In the genomic region with DNA sequence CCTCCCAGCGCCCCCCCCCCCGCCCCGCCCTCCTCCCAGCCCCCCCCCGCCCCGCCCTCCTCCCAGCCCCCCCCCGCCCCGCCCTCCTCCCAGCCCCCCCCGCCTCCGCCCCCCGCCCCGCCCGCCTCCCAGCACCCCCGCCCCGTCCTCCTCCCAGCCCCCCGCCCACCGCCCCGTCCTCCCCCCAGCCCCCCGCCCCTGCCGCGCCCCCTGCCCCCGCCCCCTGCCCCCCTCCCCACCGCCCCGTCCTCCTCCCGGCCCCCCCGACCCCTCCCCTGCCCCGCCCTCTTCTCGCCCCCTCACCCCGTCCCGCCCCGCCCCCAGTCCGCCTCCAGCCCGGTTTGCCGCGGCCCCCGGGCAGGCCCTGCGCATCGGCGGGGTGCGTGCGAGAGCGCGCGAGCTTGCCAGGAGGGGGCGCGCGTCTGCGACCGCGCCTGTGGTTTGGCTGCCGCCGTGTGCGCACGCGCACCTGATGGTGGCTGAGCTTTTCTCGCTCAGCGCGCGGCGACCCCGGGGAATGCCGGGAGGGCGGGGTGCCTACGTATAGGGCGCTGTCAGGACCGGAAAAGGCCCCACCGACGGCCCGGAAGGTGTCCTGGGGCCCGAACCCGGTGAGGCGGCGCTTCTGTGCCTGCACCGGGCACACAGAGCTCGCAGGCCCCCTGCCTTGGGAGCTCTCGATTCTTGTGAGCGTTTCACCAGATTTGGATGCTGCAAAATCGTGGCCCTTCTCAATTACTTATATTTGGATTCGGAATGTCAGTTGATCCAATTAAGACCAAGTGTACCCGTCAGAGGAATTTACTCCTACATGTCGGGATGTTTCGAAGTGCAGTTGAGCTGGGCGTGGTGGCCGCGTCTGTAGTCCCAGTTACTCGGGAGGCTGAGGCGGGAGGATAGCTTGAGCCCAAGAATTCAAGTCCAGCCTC, we compare ENCODE assay signal across 8 cellular contexts. TPM values are rescaled to one million over a fixed set of nuclear protein-coding genes. Genes with fewer than 3 reads are reported as not detected.
DNase-seq lines count a peak whose midpoint lies in the region; ATAC-seq and TF ChIP-seq lines count a peak whose summit lies in the region.

No MANE protein-coding gene starts in this region.

- peak; percentile 45 to 74 (median 65) for TF ChIP-seq CTCF in ascending aorta (IDR thresholded peaks at IDR 0.05)
- TF ChIP-seq CTCF in vagina (IDR thresholded peaks at IDR 0.05): peak; percentile 36 to 65 (median 54)

- H3K9me3 ChIP-seq in ascending aorta (no peaks in the 10 kb centered on the region), vagina (no peaks in the 10 kb centered on the region)

- no peaks in the 10 kb centered on the region for H3K27me3 ChIP-seq in ascending aorta
- no peaks in the 10 kb centered on the region for H3K27me3 ChIP-seq in rectal smooth muscle tissue (ENCODE audit: control insufficient read depth, insufficient read depth, low read length)
- H3K27me3 ChIP-seq in vagina: no peaks in the 10 kb centered on the region

- H3K27ac ChIP-seq in ascending aorta: peak overlapping the region; percentile 91 to 95
- H3K27ac ChIP-seq in rectal smooth muscle tissue (ENCODE audit: low read depth, low read length): peak overlapping the region; percentile 93
- H3K27ac ChIP-seq in vagina: peak overlapping the region; percentile 89

- H3K36me3 ChIP-seq in ascending aorta (no peaks in the 10 kb centered on the region), rectal smooth muscle tissue (ENCODE audit: control insufficient read depth, insufficient read depth, low read length) (no peaks in the 10 kb centered on the region), vagina (no peaks in the 10 kb centered on the region)

- ATAC-seq in GM18508 (IDR thresholded peaks at IDR 0.05; ENCODE audit: insufficient read depth, unreplicated experiment) (peak; percentile 45), HG02973 (IDR thresholded peaks at IDR 0.05; ENCODE audit: unreplicated experiment) (peak; percentile 77)

- peak overlapping the region; percentile 73 for H3K9ac ChIP-seq in rectal smooth muscle tissue (ENCODE audit: low read length)

- intact Hi-C loops in ascending aorta (cut with DNase I): loop anchor here (2.0 to 10.0 kb wide), 2 partner anchors 45 to 1113 kb away; a partner anchor contains a TSS
- intact Hi-C loops in vagina (cut with DNase I): no loop called here

- DNase-seq in NCI-H187 treated with DMSO at 0.1 percent for 48 hours (lab: John Stamatoyannopoulos, UW) (peak; percentile 56), T-helper 2 cell (peak; percentile 91 to 98 (median 92)), ascending aorta (ENCODE audit: low spot score in 2 of 2) (peak; percentile 80 to 98), hepatic stellate cell (ENCODE audit: low spot score) (peak; percentile 97), vagina (ENCODE audit: extremely low spot score in 2 of 2) (peak in 1 of 2 donors; percentile 96)

- H3K4me1 ChIP-seq in ascending aorta (peaks cover 0 to 19% of the 10 kb centered on the region in 2 donors), rectal smooth muscle tissue (ENCODE audit: control insufficient read depth, insufficient read depth, low read length) (peaks cover 7% of the 10 kb centered on the region), vagina (peaks cover 28% of the 10 kb centered on the region)

- H3K4me3 ChIP-seq in ascending aorta (peak overlapping the region; percentile 52 to 96), rectal smooth muscle tissue (ENCODE audit: low read length) (peak overlapping the region; percentile 76), vagina (peak overlapping the region; percentile 63 to 82)

- TF ChIP-seq POLR2A in vagina (IDR thresholded peaks at IDR 0.05): no peak

RNA-seq across cellular contexts. Expression of a gene that starts 0.5 kb away (rescaled TPM):
- 10.6 TPM for total RNA-seq in ascending aorta
- 56.2 TPM for total RNA-seq in vagina

RNA-seq across cellular contexts. Expression of a gene that starts 36.1 kb away (rescaled TPM):
- total RNA-seq in ascending aorta (961 TPM), vagina (524 TPM)

RNA-seq across cellular contexts. Expression of a gene that starts 44.2 kb away (rescaled TPM):
- total RNA-seq in ascending aorta: 4.6 TPM
- total RNA-seq in vagina: 22.8 TPM
